8 cellular contexts compared by ENCODE assay signal in the genomic region with DNA sequence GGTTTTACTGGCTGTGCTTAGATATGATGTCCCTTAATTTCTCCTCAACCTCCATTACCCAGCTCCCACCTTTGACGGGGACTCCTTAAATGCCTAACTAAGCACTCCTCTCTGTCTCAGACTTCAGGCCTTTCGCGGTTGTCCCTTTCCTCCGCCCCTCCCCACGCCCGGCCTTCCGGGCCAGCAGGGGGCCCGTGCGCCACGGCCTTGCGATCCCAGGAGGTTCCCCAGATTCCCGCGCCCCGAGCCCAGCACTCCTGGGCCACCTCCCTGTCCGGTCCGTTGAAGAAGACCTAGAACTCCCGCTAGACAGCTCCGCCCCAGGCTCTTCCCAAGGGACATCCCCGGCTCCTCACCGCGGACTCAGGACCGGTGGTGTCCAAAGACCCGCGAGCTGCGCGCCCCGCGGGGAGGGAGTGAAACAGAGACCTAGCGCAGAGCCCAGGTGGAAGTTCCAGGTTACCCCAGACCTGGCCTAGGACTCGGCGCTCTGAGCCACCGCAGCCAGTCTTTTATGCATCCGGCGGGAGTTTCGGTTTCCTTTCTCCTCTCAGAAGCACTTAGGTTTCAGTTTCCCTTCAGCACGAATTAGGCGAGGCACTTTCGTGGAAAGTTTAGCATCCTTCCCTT. TPM values are rescaled to one million over a fixed set of nuclear protein-coding genes. Genes with fewer than 3 reads are reported as not detected.
A peak's percentile ranks its signal among the peaks of the same experiment; 100 is the strongest.
DNase-seq lines count a peak whose midpoint lies in the region; ATAC-seq, FAIRE-seq and TF ChIP-seq lines count a peak whose summit lies in the region.

A gene with protein sequence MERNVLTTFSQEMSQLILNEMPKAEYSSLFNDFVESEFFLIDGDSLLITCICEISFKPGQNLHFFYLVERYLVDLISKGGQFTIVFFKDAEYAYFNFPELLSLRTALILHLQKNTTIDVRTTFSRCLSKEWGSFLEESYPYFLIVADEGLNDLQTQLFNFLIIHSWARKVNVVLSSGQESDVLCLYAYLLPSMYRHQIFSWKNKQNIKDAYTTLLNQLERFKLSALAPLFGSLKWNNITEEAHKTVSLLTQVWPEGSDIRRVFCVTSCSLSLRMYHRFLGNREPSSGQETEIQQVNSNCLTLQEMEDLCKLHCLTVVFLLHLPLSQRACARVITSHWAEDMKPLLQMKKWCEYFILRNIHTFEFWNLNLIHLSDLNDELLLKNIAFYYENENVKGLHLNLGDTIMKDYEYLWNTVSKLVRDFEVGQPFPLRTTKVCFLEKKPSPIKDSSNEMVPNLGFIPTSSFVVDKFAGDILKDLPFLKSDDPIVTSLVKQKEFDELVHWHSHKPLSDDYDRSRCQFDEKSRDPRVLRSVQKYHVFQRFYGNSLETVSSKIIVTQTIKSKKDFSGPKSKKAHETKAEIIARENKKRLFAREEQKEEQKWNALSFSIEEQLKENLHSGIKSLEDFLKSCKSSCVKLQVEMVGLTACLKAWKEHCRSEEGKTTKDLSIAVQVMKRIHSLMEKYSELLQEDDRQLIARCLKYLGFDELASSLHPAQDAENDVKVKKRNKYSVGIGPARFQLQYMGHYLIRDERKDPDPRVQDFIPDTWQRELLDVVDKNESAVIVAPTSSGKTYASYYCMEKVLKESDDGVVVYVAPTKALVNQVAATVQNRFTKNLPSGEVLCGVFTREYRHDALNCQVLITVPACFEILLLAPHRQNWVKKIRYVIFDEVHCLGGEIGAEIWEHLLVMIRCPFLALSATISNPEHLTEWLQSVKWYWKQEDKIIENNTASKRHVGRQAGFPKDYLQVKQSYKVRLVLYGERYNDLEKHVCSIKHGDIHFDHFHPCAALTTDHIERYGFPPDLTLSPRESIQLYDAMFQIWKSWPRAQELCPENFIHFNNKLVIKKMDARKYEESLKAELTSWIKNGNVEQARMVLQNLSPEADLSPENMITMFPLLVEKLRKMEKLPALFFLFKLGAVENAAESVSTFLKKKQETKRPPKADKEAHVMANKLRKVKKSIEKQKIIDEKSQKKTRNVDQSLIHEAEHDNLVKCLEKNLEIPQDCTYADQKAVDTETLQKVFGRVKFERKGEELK (N-terminal part only) (minus strand): TSS at position 487 of the 630 bp plus-strand sequence. CDS start 7,493 bp downstream, outside the sequence.

- TF ChIP-seq EP300 in upper lobe of left lung (IDR thresholded peaks at IDR 0.05): no peak

- intact Hi-C loops in heart right ventricle (cut with DNase I) (loop anchor here in 6 of 10 donors (1.0 to 10.0 kb wide), 7 partner anchors 86 to 234 kb away; a partner anchor contains a TSS), posterior vena cava (cut with DNase I) (no loop called here)

- DNase-seq in GM03348 (ENCODE audit: low spot score) (peak; percentile 84), H54 (ENCODE audit: insufficient read length, low spot score) (peak; percentile 51), LNCaP clone FGC (ENCODE audit: low read depth) (peak; percentile 25), SW480 (ENCODE audit: low spot score) (peak; percentile 79), heart right ventricle (peak; percentile 80 to 84), posterior vena cava (ENCODE audit: low spot score) (peak; percentile 89), upper lobe of left lung (peak; percentile 84 to 93)

- H3K36me3 ChIP-seq in heart right ventricle (peaks cover 0 to 8% (median 0%) of the 10 kb centered on the region in 9 donors), upper lobe of left lung (no peaks in the 10 kb centered on the region)

- peak; percentile 37; the same call in 1 of the 2 replicates for TF ChIP-seq CTCF in LNCaP clone FGC (IDR thresholded peaks at IDR 0.05; ENCODE audit: control insufficient read depth, extremely low read depth, insufficient read depth)
- peak; percentile 34 to 69 (median 56) for TF ChIP-seq CTCF in heart right ventricle (IDR thresholded peaks at IDR 0.05)
- TF ChIP-seq CTCF in upper lobe of left lung (IDR thresholded peaks at IDR 0.05): peak; percentile 36 to 74 (median 56)

- FAIRE-seq in H54 (lab: Jason Lieb, UNC): peak; percentile 60

- H3K27me3 ChIP-seq in heart right ventricle (no peaks in the 10 kb centered on the region), upper lobe of left lung (no peaks in the 10 kb centered on the region)

- TF ChIP-seq POLR2A in H54 (IDR thresholded peaks at IDR 0.05; ENCODE audit: low read depth, low read length): 0 out of 2 replicates have a peak, but pooled peaks have one; percentile 28
- TF ChIP-seq POLR2A in upper lobe of left lung (IDR thresholded peaks at IDR 0.05): peak in 3 of 4 donors; percentile 30 to 78 (median 66)

- peak within 1 kb of the TSS; percentile 82 for H3K27ac ChIP-seq in adipose tissue (ENCODE audit: low read depth, low read length)
- peak within 1 kb of the TSS; percentile 94 to 100 (median 98) for H3K27ac ChIP-seq in heart right ventricle
- H3K27ac ChIP-seq in upper lobe of left lung: peak within 1 kb of the TSS; percentile 96 to 99 (median 98)

- WGBS in adipose tissue, 3 donors: 0 to 1% (median 0%) methylated on average over 38 of the region's 38 CpGs
- 0 to 1% methylated on average over 38 of the region's 38 CpGs for WGBS in heart right ventricle, 2 donors
- WGBS in upper lobe of left lung, 2 donors: 0 to 1% methylated on average over 32 to 38 of the region's 38 CpGs

- peak; percentile 92 to 97 (median 96) for ATAC-seq in heart right ventricle
- ATAC-seq in upper lobe of left lung (ENCODE audit: low FRiP score in 2 of 2): peak; percentile 93 to 96

- H3K4me3 ChIP-seq in LNCaP clone FGC (ENCODE audit: low read depth, low read length): peak within 1 kb of the TSS; percentile 69
- H3K4me3 ChIP-seq in heart right ventricle: peak within 1 kb of the TSS; percentile 70 to 89 (median 80)
- peak within 1 kb of the TSS; percentile 58 to 82 (median 68) for H3K4me3 ChIP-seq in upper lobe of left lung

- peaks cover 0 to 26% (median 19%) of the 10 kb centered on the region in 9 donors for H3K4me1 ChIP-seq in heart right ventricle
- H3K4me1 ChIP-seq in upper lobe of left lung: peaks cover 7 to 20% (median 7%) of the 10 kb centered on the region in 4 donors

- no peaks in the 10 kb centered on the region for H3K9me3 ChIP-seq in heart right ventricle
- H3K9me3 ChIP-seq in upper lobe of left lung: no peaks in the 10 kb centered on the region

RNA-seq across cellular contexts. Expression of the gene that starts here (rescaled TPM):
- polyA plus RNA-seq in adipose tissue (1 to 10 TPM; 3.4 to 4.7 (median 4.3) TPM), heart right ventricle (1 to 10 TPM; 2.3 to 4.2 TPM)
- total RNA-seq in heart right ventricle (10 to 100 TPM in 4 of 10 donors, 1 to 10 TPM in 6; 6.3 to 21.5 (median 8.4) TPM), posterior vena cava (10 to 100 TPM; 14.3 to 18.4 TPM), upper lobe of left lung (10 to 100 TPM; 15.7 to 37.5 (median 22.1) TPM)

Comparison
In these comparisons a context has a peak if more than half of its experiments do, and no peak if none do; other contexts are left out.
1. Peak in every context shown above with its lines: DNase-seq, ATAC-seq, H3K4me3 ChIP-seq and H3K27ac ChIP-seq.
2. DNase-seq: peak in every context shown above with its lines; median percentile 89 in posterior vena cava; 88 in upper lobe of left lung; 84 in GM03348; 82 in heart right ventricle; 79 in SW480; 51 in H54; 25 in LNCaP clone FGC.
3. intact Hi-C loops: an anchor here in heart right ventricle (1.0 to 10.0 kb wide); none called in posterior vena cava.